21 cellular contexts compared by ENCODE assay signal in genomic region chr4:76582074-76582816, GRCh38.
DNase-seq lines count a peak whose midpoint lies in the region; TF ChIP-seq lines count a peak whose summit lies in the region.
"Had no signal": no experiment of that assay in that cellular context is flagged by ENCODE, and none has a peak within 500 bp of the region (broad histone marks: within the 10 kb centered on the region; RNA-seq: fewer than 3 reads in every experiment).

No MANE protein-coding gene starts in this region.

- no peaks in the 10 kb centered on the region for H3K27me3 Mint-ChIP-seq in brain

- no peak overlapping the region for H4K12ac ChIP-seq in trophoblast cell (ENCODE audit: low read depth, low read length)

- no peak overlapping the region for H4K91ac ChIP-seq in trophoblast cell (ENCODE audit: low read depth, low read length)

- H3K4me3 Mint-ChIP-seq in brain, result no peak overlapping the region
- H3K4me3 Mint-ChIP-seq: activated CD4-positive, alpha-beta T cell treated with anti-CD3 and anti-CD28 coated beads, Interleukin-2, amount 10 ng/mL, durations not matched to agents 7 days and 5 days; activated naive CD8-positive, alpha-beta T cell treated with anti-CD3 and anti-CD28 coated beads, Interleukin-2, amount 50 U/mL, for 24 hours; activated T-cell treated with anti-CD3 and anti-CD28 coated beads, Interleukin-2, amount 50 U/mL, for 24 hours; stimulated activated naive CD8-positive, alpha-beta T cell treated with anti-CD3 and anti-CD28 coated beads, Interleukin-15, amount 100 ng/mL, for 72 hours; WTC11 had no signal

- H3K36me3 Mint-ChIP-seq in brain, result no peaks in the 10 kb centered on the region
- H3K36me3 Mint-ChIP-seq: WTC11 had no signal

- H3K4me2 ChIP-seq in trophoblast cell (ENCODE audit: low read length), result no peak overlapping the region
- H3K4me2 ChIP-seq: PC-9 had no signal

- no peak overlapping the region for H2BK120ac ChIP-seq in trophoblast cell (ENCODE audit: insufficient read depth, low read length, poor library complexity)

- H3K79me1 ChIP-seq in trophoblast cell (ENCODE audit: low read length), result peaks cover 11% of the 10 kb centered on the region

- H3K4ac ChIP-seq in trophoblast cell (ENCODE audit: low read depth, low read length), result no peak overlapping the region

- H2BK5ac ChIP-seq in trophoblast cell (ENCODE audit: low read depth, low read length, poor library complexity), result no peak overlapping the region

- H3K4me3 ChIP-seq in trophoblast cell (ENCODE audit: low read depth, low read length), result no peak overlapping the region
- H3K4me3 ChIP-seq: PC-9 had no signal

- no peaks in the 10 kb centered on the region for H3K9me3 Mint-ChIP-seq in brain
- H3K9me3 Mint-ChIP-seq: activated CD4-positive, alpha-beta T cell treated with anti-CD3 and anti-CD28 coated beads, Interleukin-2, amount 10 ng/mL, durations not matched to agents 7 days and 5 days; activated naive CD8-positive, alpha-beta T cell treated with anti-CD3 and anti-CD28 coated beads, Interleukin-2, amount 50 U/mL, for 24 hours; activated T-cell treated with anti-CD3 and anti-CD28 coated beads, Interleukin-2, amount 50 U/mL, for 24 hours; stimulated activated naive CD8-positive, alpha-beta T cell treated with anti-CD3 and anti-CD28 coated beads, Interleukin-15, amount 100 ng/mL, for 72 hours; WTC11 had no signal

- no peaks in the 10 kb centered on the region for H3K9me3 ChIP-seq in trophoblast cell (ENCODE audit: insufficient read depth, low read depth, low read length)

- peaks cover 12 to 24% of the 10 kb centered on the region in 2 experiments for H3K4me1 ChIP-seq in trophoblast cell (ENCODE audit: control insufficient read depth in 1 of 2, insufficient read depth in 2 of 2, low read length in 2 of 2)

- H3K27ac ChIP-seq in trophoblast cell (ENCODE audit: low read depth, low read length), result peak overlapping the region; percentile 36
- H3K27ac ChIP-seq: PC-9 had no signal

- peaks cover 59% of the 10 kb centered on the region for H3K4me1 Mint-ChIP-seq in brain

- H4K8ac ChIP-seq in trophoblast cell (ENCODE audit: low read depth, low read length), result no peak overlapping the region

- H3K14ac ChIP-seq in trophoblast cell (ENCODE audit: low read length), result no peak overlapping the region

- H3K9ac ChIP-seq in trophoblast cell (ENCODE audit: low read length), result no peak overlapping the region

- H3K79me2 ChIP-seq in trophoblast cell (ENCODE audit: control insufficient read depth, insufficient read depth, low read length, poor library complexity), result peaks cover 2% of the 10 kb centered on the region

- no peak overlapping the region for H3K23ac ChIP-seq in trophoblast cell (ENCODE audit: low read length)

- H2AK5ac ChIP-seq in trophoblast cell (ENCODE audit: low read length), result no peak overlapping the region

- H3K27me3 ChIP-seq in trophoblast cell (ENCODE audit: insufficient read depth, low read length), result no peaks in the 10 kb centered on the region

- peak overlapping the region in 3 of 5 experiments; percentile 3 to 9 (median 7) for H3K27ac Mint-ChIP-seq in brain
- H3K27ac Mint-ChIP-seq: activated CD4-positive, alpha-beta T cell treated with anti-CD3 and anti-CD28 coated beads, Interleukin-2, amount 10 ng/mL, durations not matched to agents 7 days and 5 days; activated naive CD8-positive, alpha-beta T cell treated with anti-CD3 and anti-CD28 coated beads, Interleukin-2, amount 50 U/mL, for 24 hours; activated T-cell treated with anti-CD3 and anti-CD28 coated beads, Interleukin-2, amount 50 U/mL, for 24 hours; stimulated activated naive CD8-positive, alpha-beta T cell treated with anti-CD3 and anti-CD28 coated beads, Interleukin-15, amount 100 ng/mL, for 72 hours; WTC11 had no signal

- H3K18ac ChIP-seq in trophoblast cell (ENCODE audit: low read length), result no peak overlapping the region

- DNase-seq in DMS79 treated with DMSO at 0.1 percent for 48 hours (lab: John Stamatoyannopoulos, UW), result peak; percentile 54
- DNase-seq in NCI-H2029 (lab: John Stamatoyannopoulos, UW), result peak; percentile 12
- no peak for DNase-seq in trophoblast cell
- no peak for DNase-seq in amygdala (lab: John Stamatoyannopoulos, UW)
- no peak for DNase-seq in kidney tubule cell (ENCODE audit: low spot score)
- no peak for DNase-seq in inferior parietal cortex (ENCODE audit: extremely low spot score)
- DNase-seq: activated CD4-positive, alpha-beta T cell treated with anti-CD3 and anti-CD28 coated beads, Interleukin-2, amount 10 ng/mL, durations not matched to agents 7 days and 5 days; activated naive CD8-positive, alpha-beta T cell treated with anti-CD3 and anti-CD28 coated beads, Interleukin-2, amount 50 U/mL, for 24 hours; activated T-cell treated with anti-CD3 and anti-CD28 coated beads, Interleukin-2, amount 50 U/mL, for 24 hours; Calu3; left ventricle myocardium superior; NCI-H1048; NCI-H2081 treated with DMSO at 0.1 percent for 48 hours; NCI-H446 treated with DMSO at 0.1 percent for 48 hours; PC-9; Right ventricle myocardium superior; stimulated activated CD8-positive, alpha-beta memory T cell treated with anti-CD3 and anti-CD28 coated beads, Interleukin-4, amount 100 ng/mL, for 48 hours; stimulated activated naive CD8-positive, alpha-beta T cell treated with anti-CD3 and anti-CD28 coated beads, Interleukin-15, amount 100 ng/mL, for 72 hours; T1000 had no signal

- TF ChIP-seq CTCF in brain (conservative IDR thresholded peaks at IDR 0.05), result no peak

- WGBS in trophoblast cell (ENCODE audit: extremely low coverage, insufficient coverage, insufficient read length), result no CpG with 5 or more reads among the region's 2 CpGs

- H2AFZ ChIP-seq in trophoblast cell (ENCODE audit: insufficient read depth, low read length, poor library complexity), result no peak overlapping the region
- H2AFZ ChIP-seq: PC-9 had no signal

- peak overlapping the region; percentile 10 for H2BK12ac ChIP-seq in trophoblast cell (ENCODE audit: low read length)

- no peaks in the 10 kb centered on the region for H3K36me3 ChIP-seq in trophoblast cell (ENCODE audit: control insufficient read depth in 1 of 2, insufficient read depth in 2 of 2, low read length in 2 of 2)

Comparison
In these comparisons a context has a peak if more than half of its experiments do, and no peak if none do; other contexts are left out.
1. DNase-seq: peak in DMS79 treated with DMSO at 0.1 percent for 48 hours (single experiment) and NCI-H2029 (single experiment); none in trophoblast cell (0 of 2), amygdala (0 of 56), kidney tubule cell (single experiment) and inferior parietal cortex (single experiment).